10 cellular contexts compared by ENCODE assay signal in genomic region chr5:107104774-107105050, GRCh38.
DNase-seq lines count a peak whose midpoint lies in the region; ATAC-seq, FAIRE-seq and TF ChIP-seq lines count a peak whose summit lies in the region.
"Had no signal": no experiment of that assay in that cellular context is flagged by ENCODE, and none has a peak within 500 bp of the region (broad histone marks: within the 10 kb centered on the region; RNA-seq: fewer than 3 reads in every experiment).

No MANE protein-coding gene starts in this region.

- FAIRE-seq in D721Med (lab: Jason Lieb, UNC): no peak

- DNase-seq in Daoy (ENCODE audit: low read depth) (peak; percentile 31), NCI-H82 (lab: John Stamatoyannopoulos, UW) (peak; percentile 66), iPS DF 19.7 (ENCODE audit: low read depth, low spot score) (peak; percentile 25), D721Med (ENCODE audit: insufficient read length, low spot score) (no peak), dedifferentiated amniotic fluid mesenchymal stem cell (ENCODE audit: extremely low spot score) (no peak)
- DNase-seq: activated CD4-positive, CD25-positive, alpha-beta regulatory T cell treated with anti-CD3 and anti-CD28 coated beads, Interleukin-2, amount 50 U/mL, for 72 hours; CD8-positive, alpha-beta T cell had no signal

- no peak for TF ChIP-seq CTCF in D721Med (IDR thresholded peaks at IDR 0.05; ENCODE audit: insufficient read depth, missing control alignments)

- ATAC-seq in GM21528 (IDR thresholded peaks at IDR 0.05; ENCODE audit: low FRiP score, unreplicated experiment) (peak; percentile 73), GM18520 (IDR thresholded peaks at IDR 0.05; ENCODE audit: unreplicated experiment) (no peak), HG02970 (IDR thresholded peaks at IDR 0.05; ENCODE audit: low FRiP score, unreplicated experiment) (no peak)
- ATAC-seq: CD8-positive, alpha-beta T cell had no signal

Comparison
In these comparisons a context has a peak if more than half of its experiments do, and no peak if none do; other contexts are left out.
1. DNase-seq: peak in Daoy (single experiment), NCI-H82 (single experiment) and iPS DF 19.7 (single experiment); none in D721Med (single experiment) and dedifferentiated amniotic fluid mesenchymal stem cell (single experiment).